In genomic region chr6:108093781-108094180, GRCh38 we compare ENCODE assay signal across 35 cellular contexts. TPM values are rescaled to one million over a fixed set of nuclear protein-coding genes. Genes with fewer than 3 reads are reported as not detected.
DNase-seq lines count a peak whose midpoint lies in the region; ATAC-seq and TF ChIP-seq lines count a peak whose summit lies in the region.
"Had no signal": no experiment of that assay in that cellular context is flagged by ENCODE, and none has a peak within 500 bp of the region (broad histone marks: within the 10 kb centered on the region; RNA-seq: fewer than 3 reads in every experiment).

No MANE protein-coding gene starts in this region.

- H3K4me1 ChIP-seq in GM23338 (ENCODE audit: insufficient read depth) (0 out of 2 replicates have a peak, but pooled peaks cover under 1% of the 10 kb centered on the region), Karpas-422 (ENCODE audit: low read length) (no peaks in the 10 kb centered on the region)
- H3K4me1 ChIP-seq: A549; BLaER1; BLaER1 treated with 17β-estradiol and CSF1 and Interleukin-3, amounts not matched to agents 10 nM and 100 nM; Caco-2 had no signal

- H3K9ac ChIP-seq in Karpas-422 (ENCODE audit: low read length) (no peak overlapping the region), SK-N-MC (ENCODE audit: insufficient read length) (no peak overlapping the region)
- H3K9ac ChIP-seq: BLaER1; BLaER1 treated with 17β-estradiol and CSF1 and Interleukin-3, amounts not matched to agents 10 nM and 100 nM had no signal

- H3F3A ChIP-seq in GM23338 (replicated peaks; ENCODE audit: low read depth): no peaks in the 10 kb centered on the region

- H2AFZ ChIP-seq in GM23338 (peak overlapping the region; percentile 80; the same call in 1 of the 2 replicates), Karpas-422 (ENCODE audit: low read length) (no peak overlapping the region)

- intact Hi-C loops in left colon (cut with DNase I, micrococcal nuclease): no loop called here

- peaks cover 3% of the 10 kb centered on the region for H3K27me3 Mint-ChIP-seq in GM23338 (ENCODE audit: insufficient read depth, low read depth, poor library complexity)
- peaks cover 16 to 18% of the 10 kb centered on the region in 2 donors for H3K27me3 Mint-ChIP-seq in natural killer cell treated with Interleukin-12 subunit alpha and Interleukin-12 subunit beta and Interleukin-15 and Interleukin-18, amount 100 ng/mL, for 72 hours

- no peak overlapping the region for H3K4me3 ChIP-seq in GM23338
- no peak overlapping the region for H3K4me3 ChIP-seq in Karpas-422 (ENCODE audit: low read length)
- H3K4me3 ChIP-seq in SK-N-MC: 0 out of 2 replicates have a peak overlapping the region, but pooled peaks have one; percentile 12
- H3K4me3 ChIP-seq: A549; BLaER1; BLaER1 treated with 17β-estradiol and CSF1 and Interleukin-3, amounts not matched to agents 10 nM and 100 nM had no signal

- no peak overlapping the region for H3K4me3 Mint-ChIP-seq in GM23338
- no peak overlapping the region for H3K4me3 Mint-ChIP-seq in natural killer cell treated with Interleukin-12 subunit alpha and Interleukin-12 subunit beta and Interleukin-15 and Interleukin-18, amount 100 ng/mL, for 72 hours
- H3K4me3 Mint-ChIP-seq: B cell; CD14-positive monocyte; CD4-positive, alpha-beta memory T cell; CD4-positive, alpha-beta T cell; CD4-positive, CD25-positive, alpha-beta regulatory T cell; CD8-positive, alpha-beta memory T cell; CD8-positive, alpha-beta T cell had no signal

- H3K4me1 Mint-ChIP-seq in GM23338: no peaks in the 10 kb centered on the region
- H3K4me1 Mint-ChIP-seq in natural killer cell treated with Interleukin-12 subunit alpha and Interleukin-12 subunit beta and Interleukin-15 and Interleukin-18, amount 100 ng/mL, for 72 hours (ENCODE audit: low read depth in 2 of 2): no peaks in the 10 kb centered on the region
- H3K4me1 Mint-ChIP-seq: B cell; CD14-positive monocyte; CD4-positive, alpha-beta memory T cell; CD4-positive, CD25-positive, alpha-beta regulatory T cell; CD8-positive, alpha-beta memory T cell had no signal

- H3K27me3 ChIP-seq in GM23338 (ENCODE audit: insufficient read depth): no peaks in the 10 kb centered on the region
- H3K27me3 ChIP-seq in Karpas-422 (ENCODE audit: low read length): no peaks in the 10 kb centered on the region
- H3K27me3 ChIP-seq: BE2C; BLaER1; BLaER1 treated with 17β-estradiol and CSF1 and Interleukin-3, amounts not matched to agents 10 nM and 100 nM had no signal

- no peaks in the 10 kb centered on the region for H3K79me2 ChIP-seq in GM23338 (replicated peaks; ENCODE audit: insufficient read depth)
- no peaks in the 10 kb centered on the region for H3K79me2 ChIP-seq in Karpas-422 (ENCODE audit: low read length)

- DNase-seq in GM23338 (ENCODE audit: low spot score) (no peak), Karpas-422 (peak; percentile 9), SK-N-MC (ENCODE audit: low read depth, low spot score) (no peak), foreskin melanocyte (peak; percentile 91), left colon (no peak), middle frontal gyrus (ENCODE audit: extremely low spot score, low spot score) (no peak), NCI-H1105 (lab: John Stamatoyannopoulos, UW) (no peak)
- no peak for DNase-seq in natural killer cell treated with Interleukin-12 subunit alpha and Interleukin-12 subunit beta and Interleukin-15 and Interleukin-18, amount 100 ng/mL, for 72 hours (ENCODE audit: low spot score)
- DNase-seq: 8988T; ACHN; AML-193; BE2C; C1 segment of cervical spinal cord; Caco-2; Calu3; CD4-positive, alpha-beta memory T cell; CD4-positive, alpha-beta T cell; CD4-positive, CD25-positive, alpha-beta regulatory T cell; CD8-positive, alpha-beta memory T cell; CD8-positive, alpha-beta T cell; COR-L47; DMS 273 treated with DMSO at 0.1 percent for 48 hours; DMS153; DMS53; DMS79; DMS79 treated with DMSO at 0.1 percent for 48 hours; DND-41; EL had no signal

- no peaks in the 10 kb centered on the region for H3K9me3 ChIP-seq in Karpas-422 (ENCODE audit: low read length)
- H3K9me3 ChIP-seq in SK-N-MC (ENCODE audit: low read depth, low read length): no peaks in the 10 kb centered on the region
- H3K9me3 ChIP-seq: A549, BE2C, BLaER1, Caco-2 had no signal

- H3K4me2 ChIP-seq in GM23338: no peak overlapping the region
- H3K4me2 ChIP-seq in Karpas-422 (ENCODE audit: low read depth, low read length, poor library complexity, severe bottlenecking): no peak overlapping the region
- H3K4me2 ChIP-seq: A549; BLaER1; BLaER1 treated with 17β-estradiol and CSF1 and Interleukin-3, amounts not matched to agents 10 nM and 100 nM had no signal

- H3K36me3 Mint-ChIP-seq in GM23338 (ENCODE audit: low read depth): no peaks in the 10 kb centered on the region
- no peaks in the 10 kb centered on the region for H3K36me3 Mint-ChIP-seq in natural killer cell treated with Interleukin-12 subunit alpha and Interleukin-12 subunit beta and Interleukin-15 and Interleukin-18, amount 100 ng/mL, for 72 hours
- H3K36me3 Mint-ChIP-seq: CD14-positive monocyte; CD4-positive, alpha-beta memory T cell; CD4-positive, CD25-positive, alpha-beta regulatory T cell; CD8-positive, alpha-beta memory T cell; CD8-positive, alpha-beta T cell had no signal

- H3K9me3 Mint-ChIP-seq in GM23338: no peaks in the 10 kb centered on the region
- H3K9me3 Mint-ChIP-seq in natural killer cell treated with Interleukin-12 subunit alpha and Interleukin-12 subunit beta and Interleukin-15 and Interleukin-18, amount 100 ng/mL, for 72 hours: no peaks in the 10 kb centered on the region
- H3K9me3 Mint-ChIP-seq: CD4-positive, alpha-beta T cell; CD8-positive, alpha-beta T cell had no signal

- no peak for TF ChIP-seq CTCF in GM23338 (conservative IDR thresholded peaks at IDR 0.05; ENCODE audit: low read depth in 2 of 2)

- no peak overlapping the region for H3K27ac Mint-ChIP-seq in GM23338
- no peak overlapping the region for H3K27ac Mint-ChIP-seq in natural killer cell treated with Interleukin-12 subunit alpha and Interleukin-12 subunit beta and Interleukin-15 and Interleukin-18, amount 100 ng/mL, for 72 hours
- H3K27ac Mint-ChIP-seq: B cell; CD14-positive monocyte; CD4-positive, alpha-beta memory T cell; CD4-positive, alpha-beta T cell; CD4-positive, CD25-positive, alpha-beta regulatory T cell; CD8-positive, alpha-beta memory T cell; CD8-positive, alpha-beta T cell had no signal

- no peak overlapping the region for H3K27ac ChIP-seq in GM23338 (ENCODE audit: low read depth)
- no peak overlapping the region for H3K27ac ChIP-seq in Karpas-422 (ENCODE audit: low read length)
- H3K27ac ChIP-seq in SK-N-MC: 0 out of 2 replicates have a peak overlapping the region, but pooled peaks have one; percentile 34
- H3K27ac ChIP-seq: 22Rv1; A549; BLaER1; BLaER1 treated with 17β-estradiol and CSF1 and Interleukin-3, amounts not matched to agents 10 nM and 100 nM; C4-2B had no signal

- ATAC-seq in GM23338 (no peak), left colon (no peak)
- ATAC-seq in natural killer cell treated with Interleukin-12 subunit alpha and Interleukin-12 subunit beta and Interleukin-15 and Interleukin-18, amount 100 ng/mL, for 72 hours: no peak
- ATAC-seq: A549; CD8-positive, alpha-beta T cell had no signal

- H3K9me2 ChIP-seq in GM23338 (ENCODE audit: insufficient read depth) (no peaks in the 10 kb centered on the region), Karpas-422 (replicated peaks; ENCODE audit: insufficient read depth, low read length) (no peaks in the 10 kb centered on the region)

- no peaks in the 10 kb centered on the region for H4K20me1 ChIP-seq in GM23338 (replicated peaks; ENCODE audit: insufficient read depth)
- H4K20me1 ChIP-seq in Karpas-422 (ENCODE audit: insufficient read depth, low read depth, low read length): no peaks in the 10 kb centered on the region
- H4K20me1 ChIP-seq: BLaER1; BLaER1 treated with 17β-estradiol and CSF1 and Interleukin-3, amounts not matched to agents 10 nM and 100 nM had no signal

- H3K36me3 ChIP-seq in GM23338 (ENCODE audit: insufficient read depth) (no peaks in the 10 kb centered on the region), Karpas-422 (ENCODE audit: insufficient read depth, low read length) (no peaks in the 10 kb centered on the region), SK-N-MC (ENCODE audit: insufficient read depth, low read length) (no peaks in the 10 kb centered on the region)
- H3K36me3 ChIP-seq: BE2C; BLaER1; BLaER1 treated with 17β-estradiol and CSF1 and Interleukin-3, amounts not matched to agents 10 nM and 100 nM had no signal

TF ChIP-seq in GM23338, 12 proteins besides CTCF, POLR2A, EP300 and RAD21 (continues in another document):
- TF ChIP-seq EZH2phosphoT487 (IDR thresholded peaks at IDR 0.05; ENCODE audit: unreplicated experiment) (no peak), POLR2AphosphoS5 (IDR thresholded peaks at IDR 0.05; ENCODE audit: low read depth) (no peak)

RNA-seq across cellular contexts. Expression of gene OSTM1, which starts 19.2 kb away (rescaled TPM):
- 28.1 and 47.7 TPM in 2 replicates for total RNA-seq in GM23338 (2014; rRNA removed; shearing (Covaris generic))
- 17.4 TPM in 2 replicates for polyA plus RNA-seq in GM23338 (2016; fragmentation: Nextera tagmentation; extraction: Ambion mirVana)
- total RNA-seq in Karpas-422 (2014; rRNA removed; shearing (Covaris generic); ENCODE audit: low replicate concordance): 27.1 and 60.3 TPM in 2 replicates
- 10 to 100 TPM; 25.0 to 32.0 TPM for total RNA-seq in left colon
- total RNA-seq in natural killer cell treated with Interleukin-12 subunit alpha and Interleukin-12 subunit beta and Interleukin-15 and Interleukin-18, amount 100 ng/mL, for 72 hours: 10 to 100 TPM; 37.7 to 55.6 TPM

Comparison
In these comparisons a context has a peak if more than half of its experiments do, and no peak if none do; other contexts are left out.
1. DNase-seq: peak in Karpas-422 (single experiment) and foreskin melanocyte (single experiment); none in GM23338 (single experiment), SK-N-MC (single experiment), left colon (0 of 2), natural killer cell treated with Interleukin-12 subunit alpha and Interleukin-12 subunit beta and Interleukin-15 and Interleukin-18, amount 100 ng/mL, for 72 hours (single experiment), middle frontal gyrus (single experiment) and NCI-H1105 (single experiment).